ENCODE assay signal across 1 cellular context in the genomic region with DNA sequence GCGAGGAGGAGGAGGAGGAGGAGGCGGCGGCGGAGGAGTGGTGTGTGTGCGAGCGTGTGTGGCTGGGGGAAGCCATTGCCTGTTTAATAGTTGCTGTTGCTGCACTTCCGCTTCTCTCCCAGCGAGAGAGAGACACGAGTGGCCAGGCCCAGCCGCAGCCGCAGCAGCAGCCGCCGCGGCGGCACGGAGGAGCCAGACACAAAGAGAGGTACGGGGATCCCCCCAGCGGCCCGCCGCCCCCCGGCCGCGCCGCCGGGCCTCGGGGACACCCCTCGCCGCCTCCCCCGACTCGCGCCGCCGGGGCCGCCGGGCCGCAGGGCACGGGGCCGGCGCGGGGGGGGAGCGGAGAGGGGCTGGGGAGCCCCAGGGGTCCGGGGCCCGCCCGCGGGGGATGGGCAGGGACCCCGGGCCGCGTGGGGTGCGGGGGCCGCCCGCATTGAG.
TF ChIP-seq lines count a peak whose summit lies in the region.

A gene (plus strand): TSS at position 75 of the 441 bp plus-strand sequence. CDS start 1,315 bp downstream, outside the sequence.

TF ChIP-seq in K562, 482 proteins besides CTCF, POLR2A, EP300 and RAD21 (continued from another document and continues in another):
- TF ChIP-seq ZNF780A (CRISPR knock-in tag; IDR thresholded peaks at IDR 0.05) (no peak), SMARCE1 (IDR thresholded peaks at IDR 0.05) (no peak), ELF2 (CRISPR knock-in tag; IDR thresholded peaks at IDR 0.05) (peak; percentile 38; the same call in 1 of the 2 replicates), MAZ (CRISPR knock-in tag; conservative IDR thresholded peaks at IDR 0.05 in 1 of 2, IDR thresholded peaks at IDR 0.05 in 1 of 2) (0 out of 4 replicates have a peak, but pooled peaks of 1 of the 2 experiments have one; percentile 14), RB1 (IDR thresholded peaks at IDR 0.05; ENCODE audit: low read depth) (peak; percentile 58; the same call in 1 of the 2 replicates), CBX3 (IDR thresholded peaks at IDR 0.05; ENCODE audit: borderline replicate concordance in 1 of 2, low read length in 2 of 2) (no peak), CCAR2 (IDR thresholded peaks at IDR 0.05; ENCODE audit: low read depth, low read length) (no peak), ZNF263 (CRISPR knock-in tag; IDR thresholded peaks at IDR 0.05; ENCODE audit: borderline replicate concordance) (no peak), JUND (IDR thresholded peaks at IDR 0.05; ENCODE audit: borderline replicate concordance, low read depth, low read length) (peak; percentile 37; the same call in 1 of the 2 replicates), JUND (tag; IDR thresholded peaks at IDR 0.05; ENCODE audit: borderline replicate concordance, low read depth, low read length) (no peak; the same call in 2 of the 3 replicates), FOXM1 (IDR thresholded peaks at IDR 0.05; ENCODE audit: low read depth) (no peak), FOXM1 (CRISPR knock-in tag; IDR thresholded peaks at IDR 0.05; ENCODE audit: low read depth) (no peak), SAP30 (IDR thresholded peaks at IDR 0.05; ENCODE audit: borderline replicate concordance, insufficient read depth, low read depth, low read length, poor library complexity, severe bottlenecking) (peak; percentile 34), TAF9B (IDR thresholded peaks at IDR 0.05; ENCODE audit: partially characterized antibody) (peak; percentile 30), NEUROD1 (IDR thresholded peaks at IDR 0.05; ENCODE audit: borderline replicate concordance, low read depth, low read length, partially characterized antibody) (peak; percentile 52), YY1 (IDR thresholded peaks at IDR 0.05; ENCODE audit: borderline replicate concordance in 1 of 3, control insufficient read depth in 1 of 3, extremely low read depth in 1 of 3, insufficient read depth in 3 of 3, insufficient read length in 1 of 3, insufficient replicate concordance in 2 of 3, low read depth in 1 of 3, low read length in 2 of 3) (peak; percentile 30 to 91 (median 84)), TBL1XR1 (IDR thresholded peaks at IDR 0.05; ENCODE audit: low read length in 2 of 2) (0 out of 4 replicates have a peak, but pooled peaks of 1 of the 2 experiments have one; percentile 19), PPARD (CRISPR knock-in tag; IDR thresholded peaks at IDR 0.05) (no peak), BHLHE40 (IDR thresholded peaks at IDR 0.05; ENCODE audit: low read length) (peak; percentile 26; the same call in 1 of the 2 replicates), SIX5 (IDR thresholded peaks at IDR 0.05; ENCODE audit: borderline replicate concordance in 1 of 2, insufficient read depth in 1 of 2, low read depth in 1 of 2, low read length in 2 of 2) (no peak), ZNF384 (IDR thresholded peaks at IDR 0.05; ENCODE audit: low read depth, low read length) (no peak), GABPB1 (CRISPR knock-in tag; IDR thresholded peaks at IDR 0.05) (peak; percentile 59; the same call in 1 of the 2 replicates), MYC (IDR thresholded peaks at IDR 0.05; ENCODE audit: low read depth, low read length) (peak; percentile 79), MYC (CRISPR knock-in tag; IDR thresholded peaks at IDR 0.05; ENCODE audit: borderline replicate concordance, low read depth) (no peak), CBX5 (IDR thresholded peaks at IDR 0.05; ENCODE audit: borderline replicate concordance, low read depth) (no peak), CXXC5 (CRISPR knock-in tag; IDR thresholded peaks at IDR 0.05) (peak; percentile 44; the same call in 1 of the 2 replicates), MBD2 (IDR thresholded peaks at IDR 0.05; ENCODE audit: borderline replicate concordance, low read depth) (peak; percentile 46; the same call in 1 of the 2 replicates), ZFX (CRISPR knock-in tag; IDR thresholded peaks at IDR 0.05) (peak; percentile 68), CSDE1 (IDR thresholded peaks at IDR 0.05) (no peak), ZNF583 (CRISPR knock-in tag; IDR thresholded peaks at IDR 0.05) (no peak), ZNF586 (CRISPR knock-in tag; conservative IDR thresholded peaks at IDR 0.05) (no peak), POLR2AphosphoS5 (IDR thresholded peaks at IDR 0.05; ENCODE audit: control insufficient read depth, insufficient read depth, low read depth, low read length) (peak; percentile 61; the same call in 1 of the 2 replicates), EP400 (IDR thresholded peaks at IDR 0.05) (peak; percentile 40; the same call in 1 of the 2 replicates), CCNT2 (IDR thresholded peaks at IDR 0.05; ENCODE audit: borderline replicate concordance, extremely low read depth, insufficient read length, low read depth, low read length) (peak; percentile 59), NCOR1 (IDR thresholded peaks at IDR 0.05) (no peak), EGR1 (conservative IDR thresholded peaks at IDR 0.05) (peak; percentile 67), RBFOX2 (IDR thresholded peaks at IDR 0.05; ENCODE audit: low read depth, low read length) (peak; percentile 80), PHF8 (IDR thresholded peaks at IDR 0.05; ENCODE audit: borderline replicate concordance, low read length) (peak; percentile 67; the same call in 1 of the 2 replicates), HCFC1 (IDR thresholded peaks at IDR 0.05; ENCODE audit: low read depth, low read length) (peak; percentile 26; the same call in 1 of the 2 replicates), CHD2 (IDR thresholded peaks at IDR 0.05; ENCODE audit: low read depth, low read length) (0 out of 2 replicates have a peak, but pooled peaks have one; percentile 6), SIN3A (IDR thresholded peaks at IDR 0.05; ENCODE audit: borderline replicate concordance in 2 of 2, control insufficient read depth in 1 of 2, low read depth in 2 of 2, low read length in 2 of 2) (peak in 1 of 2 experiments; percentile 66; a peak in 1 of 4 replicates)
- TF ChIP-seq, protein P1, sequence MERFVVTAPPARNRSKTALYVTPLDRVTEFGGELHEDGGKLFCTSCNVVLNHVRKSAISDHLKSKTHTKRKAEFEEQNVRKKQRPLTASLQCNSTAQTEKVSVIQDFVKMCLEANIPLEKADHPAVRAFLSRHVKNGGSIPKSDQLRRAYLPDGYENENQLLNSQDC (CRISPR knock-in tag; IDR thresholded peaks at IDR 0.05) = 0 out of 2 replicates have a peak, but pooled peaks have one; percentile 37
- TF ChIP-seq, protein P2, sequence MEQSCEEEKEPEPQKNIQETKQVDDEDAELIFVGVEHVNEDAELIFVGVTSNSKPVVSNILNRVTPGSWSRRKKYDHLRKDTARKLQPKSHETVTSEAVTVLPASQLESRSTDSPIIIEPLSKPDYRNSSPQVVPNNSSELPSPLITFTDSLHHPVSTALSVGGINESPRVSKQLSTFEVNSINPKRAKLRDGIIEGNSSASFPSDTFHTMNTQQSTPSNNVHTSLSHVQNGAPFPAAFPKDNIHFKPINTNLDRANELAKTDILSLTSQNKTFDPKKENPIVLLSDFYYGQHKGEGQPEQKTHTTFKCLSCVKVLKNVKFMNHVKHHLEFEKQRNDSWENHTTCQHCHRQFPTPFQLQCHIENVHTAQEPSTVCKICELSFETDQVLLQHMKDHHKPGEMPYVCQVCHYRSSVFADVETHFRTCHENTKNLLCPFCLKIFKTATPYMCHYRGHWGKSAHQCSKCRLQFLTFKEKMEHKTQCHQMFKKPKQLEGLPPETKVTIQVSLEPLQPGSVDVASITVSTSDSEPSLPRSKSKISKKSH (CRISPR knock-in tag; IDR thresholded peaks at IDR 0.05) = no peak
- TF ChIP-seq, protein P3, sequence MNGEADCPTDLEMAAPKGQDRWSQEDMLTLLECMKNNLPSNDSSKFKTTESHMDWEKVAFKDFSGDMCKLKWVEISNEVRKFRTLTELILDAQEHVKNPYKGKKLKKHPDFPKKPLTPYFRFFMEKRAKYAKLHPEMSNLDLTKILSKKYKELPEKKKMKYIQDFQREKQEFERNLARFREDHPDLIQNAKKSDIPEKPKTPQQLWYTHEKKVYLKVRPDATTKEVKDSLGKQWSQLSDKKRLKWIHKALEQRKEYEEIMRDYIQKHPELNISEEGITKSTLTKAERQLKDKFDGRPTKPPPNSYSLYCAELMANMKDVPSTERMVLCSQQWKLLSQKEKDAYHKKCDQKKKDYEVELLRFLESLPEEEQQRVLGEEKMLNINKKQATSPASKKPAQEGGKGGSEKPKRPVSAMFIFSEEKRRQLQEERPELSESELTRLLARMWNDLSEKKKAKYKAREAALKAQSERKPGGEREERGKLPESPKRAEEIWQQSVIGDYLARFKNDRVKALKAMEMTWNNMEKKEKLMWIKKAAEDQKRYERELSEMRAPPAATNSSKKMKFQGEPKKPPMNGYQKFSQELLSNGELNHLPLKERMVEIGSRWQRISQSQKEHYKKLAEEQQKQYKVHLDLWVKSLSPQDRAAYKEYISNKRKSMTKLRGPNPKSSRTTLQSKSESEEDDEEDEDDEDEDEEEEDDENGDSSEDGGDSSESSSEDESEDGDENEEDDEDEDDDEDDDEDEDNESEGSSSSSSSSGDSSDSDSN (IDR thresholded peaks at IDR 0.05; ENCODE audit: borderline replicate concordance in 1 of 2, low read depth in 2 of 2, low read length in 2 of 2) = peak; percentile 65 to 77; a peak in 2 of 4 replicates
- TF ChIP-seq, protein P4, sequence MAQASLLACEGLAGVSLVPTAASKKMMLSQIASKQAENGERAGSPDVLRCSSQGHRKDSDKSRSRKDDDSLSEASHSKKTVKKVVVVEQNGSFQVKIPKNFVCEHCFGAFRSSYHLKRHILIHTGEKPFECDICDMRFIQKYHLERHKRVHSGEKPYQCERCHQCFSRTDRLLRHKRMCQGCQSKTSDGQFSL (CRISPR knock-in tag; IDR thresholded peaks at IDR 0.05) = peak; percentile 76
- TF ChIP-seq, protein P4 (tag; IDR thresholded peaks at IDR 0.05) = no peak
- TF ChIP-seq, protein P5, sequence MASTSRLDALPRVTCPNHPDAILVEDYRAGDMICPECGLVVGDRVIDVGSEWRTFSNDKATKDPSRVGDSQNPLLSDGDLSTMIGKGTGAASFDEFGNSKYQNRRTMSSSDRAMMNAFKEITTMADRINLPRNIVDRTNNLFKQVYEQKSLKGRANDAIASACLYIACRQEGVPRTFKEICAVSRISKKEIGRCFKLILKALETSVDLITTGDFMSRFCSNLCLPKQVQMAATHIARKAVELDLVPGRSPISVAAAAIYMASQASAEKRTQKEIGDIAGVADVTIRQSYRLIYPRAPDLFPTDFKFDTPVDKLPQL (IDR thresholded peaks at IDR 0.05; ENCODE audit: extremely low read depth, insufficient read length) = no peak
- TF ChIP-seq, protein P6, sequence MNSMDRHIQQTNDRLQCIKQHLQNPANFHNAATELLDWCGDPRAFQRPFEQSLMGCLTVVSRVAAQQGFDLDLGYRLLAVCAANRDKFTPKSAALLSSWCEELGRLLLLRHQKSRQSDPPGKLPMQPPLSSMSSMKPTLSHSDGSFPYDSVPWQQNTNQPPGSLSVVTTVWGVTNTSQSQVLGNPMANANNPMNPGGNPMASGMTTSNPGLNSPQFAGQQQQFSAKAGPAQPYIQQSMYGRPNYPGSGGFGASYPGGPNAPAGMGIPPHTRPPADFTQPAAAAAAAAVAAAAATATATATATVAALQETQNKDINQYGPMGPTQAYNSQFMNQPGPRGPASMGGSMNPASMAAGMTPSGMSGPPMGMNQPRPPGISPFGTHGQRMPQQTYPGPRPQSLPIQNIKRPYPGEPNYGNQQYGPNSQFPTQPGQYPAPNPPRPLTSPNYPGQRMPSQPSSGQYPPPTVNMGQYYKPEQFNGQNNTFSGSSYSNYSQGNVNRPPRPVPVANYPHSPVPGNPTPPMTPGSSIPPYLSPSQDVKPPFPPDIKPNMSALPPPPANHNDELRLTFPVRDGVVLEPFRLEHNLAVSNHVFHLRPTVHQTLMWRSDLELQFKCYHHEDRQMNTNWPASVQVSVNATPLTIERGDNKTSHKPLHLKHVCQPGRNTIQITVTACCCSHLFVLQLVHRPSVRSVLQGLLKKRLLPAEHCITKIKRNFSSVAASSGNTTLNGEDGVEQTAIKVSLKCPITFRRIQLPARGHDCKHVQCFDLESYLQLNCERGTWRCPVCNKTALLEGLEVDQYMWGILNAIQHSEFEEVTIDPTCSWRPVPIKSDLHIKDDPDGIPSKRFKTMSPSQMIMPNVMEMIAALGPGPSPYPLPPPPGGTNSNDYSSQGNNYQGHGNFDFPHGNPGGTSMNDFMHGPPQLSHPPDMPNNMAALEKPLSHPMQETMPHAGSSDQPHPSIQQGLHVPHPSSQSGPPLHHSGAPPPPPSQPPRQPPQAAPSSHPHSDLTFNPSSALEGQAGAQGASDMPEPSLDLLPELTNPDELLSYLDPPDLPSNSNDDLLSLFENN (IDR thresholded peaks at IDR 0.05; ENCODE audit: low read depth in 2 of 2, low read length in 2 of 2) = no peak
- TF ChIP-seq, protein P7, sequence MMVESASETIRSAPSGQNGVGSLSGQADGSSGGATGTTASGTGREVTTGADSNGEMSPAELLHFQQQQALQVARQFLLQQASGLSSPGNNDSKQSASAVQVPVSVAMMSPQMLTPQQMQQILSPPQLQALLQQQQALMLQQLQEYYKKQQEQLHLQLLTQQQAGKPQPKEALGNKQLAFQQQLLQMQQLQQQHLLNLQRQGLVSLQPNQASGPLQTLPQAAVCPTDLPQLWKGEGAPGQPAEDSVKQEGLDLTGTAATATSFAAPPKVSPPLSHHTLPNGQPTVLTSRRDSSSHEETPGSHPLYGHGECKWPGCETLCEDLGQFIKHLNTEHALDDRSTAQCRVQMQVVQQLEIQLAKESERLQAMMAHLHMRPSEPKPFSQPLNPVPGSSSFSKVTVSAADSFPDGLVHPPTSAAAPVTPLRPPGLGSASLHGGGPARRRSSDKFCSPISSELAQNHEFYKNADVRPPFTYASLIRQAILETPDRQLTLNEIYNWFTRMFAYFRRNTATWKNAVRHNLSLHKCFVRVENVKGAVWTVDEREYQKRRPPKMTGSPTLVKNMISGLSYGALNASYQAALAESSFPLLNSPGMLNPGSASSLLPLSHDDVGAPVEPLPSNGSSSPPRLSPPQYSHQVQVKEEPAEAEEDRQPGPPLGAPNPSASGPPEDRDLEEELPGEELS (CRISPR knock-in tag; IDR thresholded peaks at IDR 0.05; ENCODE audit: borderline replicate concordance) = no peak; the same call in 1 of the 2 replicates
- TF ChIP-seq, protein P8, sequence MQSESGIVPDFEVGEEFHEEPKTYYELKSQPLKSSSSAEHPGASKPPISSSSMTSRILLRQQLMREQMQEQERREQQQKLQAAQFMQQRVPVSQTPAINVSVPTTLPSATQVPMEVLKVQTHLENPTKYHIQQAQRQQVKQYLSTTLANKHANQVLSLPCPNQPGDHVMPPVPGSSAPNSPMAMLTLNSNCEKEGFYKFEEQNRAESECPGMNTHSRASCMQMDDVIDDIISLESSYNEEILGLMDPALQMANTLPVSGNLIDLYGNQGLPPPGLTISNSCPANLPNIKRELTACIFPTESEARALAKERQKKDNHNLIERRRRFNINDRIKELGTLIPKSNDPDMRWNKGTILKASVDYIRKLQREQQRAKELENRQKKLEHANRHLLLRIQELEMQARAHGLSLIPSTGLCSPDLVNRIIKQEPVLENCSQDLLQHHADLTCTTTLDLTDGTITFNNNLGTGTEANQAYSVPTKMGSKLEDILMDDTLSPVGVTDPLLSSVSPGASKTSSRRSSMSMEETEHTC (IDR thresholded peaks at IDR 0.05) = no peak
